In the genomic region with DNA sequence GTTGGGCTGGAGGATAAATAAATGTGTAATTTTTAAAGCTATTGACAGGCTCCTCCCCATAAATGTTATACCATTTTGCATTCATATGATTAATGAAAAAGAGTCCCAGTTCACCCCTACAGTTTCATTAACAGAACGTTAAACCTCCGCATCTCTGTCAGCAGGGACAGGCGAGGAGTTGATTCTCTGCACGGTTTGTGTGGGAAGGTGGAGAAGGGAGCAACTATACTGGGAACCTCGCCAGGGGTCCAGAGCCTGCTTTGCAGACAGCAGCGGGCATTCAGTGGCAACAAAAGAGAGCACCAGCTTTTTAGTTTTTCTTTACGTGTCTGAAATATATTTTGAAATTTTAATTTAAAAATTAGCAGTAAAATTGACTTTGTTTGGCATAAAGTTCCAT, we compare ENCODE assay signal across 19 cellular contexts.
A peak's percentile ranks its signal among the peaks of the same experiment; 100 is the strongest.
DNase-seq lines count a peak whose midpoint lies in the region; ATAC-seq and TF ChIP-seq lines count a peak whose summit lies in the region.
"Had no signal": no experiment of that assay in that cellular context is flagged by ENCODE, and none has a peak within 500 bp of the region (broad histone marks: within the 10 kb centered on the region; RNA-seq: fewer than 3 reads in every experiment).

No MANE protein-coding gene starts in this region.

- peaks cover 5% of the 10 kb centered on the region for H3K27me3 Mint-ChIP-seq in GM23338 (ENCODE audit: insufficient read depth, low read depth, poor library complexity)
- H3K27me3 Mint-ChIP-seq in WTC11 (ENCODE audit: low read depth), result peaks cover 20% of the 10 kb centered on the region
- H3K27me3 Mint-ChIP-seq in activated T-cell treated with anti-CD3 and anti-CD28 coated beads, Interleukin-2, amount 50 U/mL, for 24 hours, result peaks cover 26% of the 10 kb centered on the region
- H3K27me3 Mint-ChIP-seq: B cell had no signal

- no peaks in the 10 kb centered on the region for H4K20me1 ChIP-seq in SK-N-SH (ENCODE audit: insufficient read depth)
- H4K20me1 ChIP-seq in GM23338 (replicated peaks; ENCODE audit: insufficient read depth), result no peaks in the 10 kb centered on the region

- H3K9me2 ChIP-seq in SK-N-SH (no peaks in the 10 kb centered on the region), GM23338 (ENCODE audit: insufficient read depth) (no peaks in the 10 kb centered on the region)

- no peaks in the 10 kb centered on the region; the same call in 1 of the 2 replicates for H3K27me3 ChIP-seq in SK-N-SH (ENCODE audit: insufficient read depth)
- no peaks in the 10 kb centered on the region for H3K27me3 ChIP-seq in GM23338 (ENCODE audit: insufficient read depth)

- CTCF ChIA-PET in SK-N-SH (lab: Yijun Ruan, JAX), result interaction anchor here (0.8 to 1.5 kb wide), 6 partner anchors 10 to 349 kb away, joined by 3 to 6 read pairs (median 3); no protein-coding TSS in a partner anchor
- CTCF ChIA-PET in WTC11 (lab: Charles Lee), result no interaction called here

- H3F3A ChIP-seq in SK-N-SH (replicated peaks; ENCODE audit: insufficient read depth) (no peaks in the 10 kb centered on the region), GM23338 (replicated peaks; ENCODE audit: low read depth) (no peaks in the 10 kb centered on the region)

- no peak overlapping the region for H3K27ac ChIP-seq in SK-N-SH (ENCODE audit: low read depth in 2 of 2, low read length in 1 of 2)
- H3K27ac ChIP-seq in GM23338 (ENCODE audit: low read depth), result no peak overlapping the region

- H3K36me3 ChIP-seq in SK-N-SH (replicated peaks in 1 of 2; ENCODE audit: control insufficient read depth in 1 of 2, insufficient read depth in 2 of 2, low read length in 1 of 2), result no peaks in the 10 kb centered on the region
- H3K36me3 ChIP-seq in GM23338 (ENCODE audit: insufficient read depth), result no peaks in the 10 kb centered on the region

- H3K4me1 ChIP-seq in SK-N-SH (ENCODE audit: control insufficient read depth in 1 of 2, insufficient read depth in 2 of 2, low read depth in 1 of 2, low read length in 1 of 2), result no peaks in the 10 kb centered on the region; a peak in 1 of 4 replicates
- peaks cover 11% of the 10 kb centered on the region for H3K4me1 ChIP-seq in GM23338 (ENCODE audit: insufficient read depth)

- no peak overlapping the region for H3K9ac ChIP-seq in SK-N-SH

- no peaks in the 10 kb centered on the region for H3K9me3 ChIP-seq in SK-N-SH

- H3K4me2 ChIP-seq in SK-N-SH (no peak overlapping the region), GM23338 (no peak overlapping the region; the same call in 1 of the 2 replicates)

- no peak for TF ChIP-seq CTCF in SK-N-SH (IDR thresholded peaks at IDR 0.05)
- no peak for TF ChIP-seq CTCF in GM23338 (conservative IDR thresholded peaks at IDR 0.05; ENCODE audit: low read depth in 2 of 2)
- TF ChIP-seq CTCF in WTC11 (IDR thresholded peaks at IDR 0.05), result no peak

- DNase-seq in SK-N-SH, result peak; percentile 21
- DNase-seq in GM23338 (ENCODE audit: low spot score), result peak; percentile 20
- DNase-seq in WTC11 (ENCODE audit: low spot score), result no peak
- DNase-seq in retina, result no peak
- no peak for DNase-seq in activated T-cell treated with anti-CD3 and anti-CD28 coated beads, Interleukin-2, amount 50 U/mL, for 24 hours
- no peak for DNase-seq in NCI-H2107 (lab: John Stamatoyannopoulos, UW)
- DNase-seq: C1 segment of cervical spinal cord; CD4-positive, CD25-positive, alpha-beta regulatory T cell; CD8-positive, alpha-beta memory T cell; COR-L47; DMS153; DMS79; GF-D8; GOT3; H7; IMR-90 had no signal

- no peak for ATAC-seq in SK-N-SH treated with all-trans-retinoic acid at 6 μM for 48 hours
- peak; percentile 82 for ATAC-seq in GM23338
- ATAC-seq in WTC11, result peak; percentile 39; the same call in 1 of the 2 replicates
- ATAC-seq: HCT116 had no signal

- WGBS in SK-N-SH (ENCODE audit: low lambda C conversion rate), result 23% methylated on average over 7 of the region's 7 CpGs

- H3K9me3 Mint-ChIP-seq in GM23338 (no peaks in the 10 kb centered on the region), WTC11 (peaks cover 5% of the 10 kb centered on the region; the same call in 1 of the 2 replicates)
- H3K9me3 Mint-ChIP-seq in activated T-cell treated with anti-CD3 and anti-CD28 coated beads, Interleukin-2, amount 50 U/mL, for 24 hours, result no peaks in the 10 kb centered on the region
- H3K9me3 Mint-ChIP-seq: CD8-positive, alpha-beta memory T cell had no signal

- H3K36me3 Mint-ChIP-seq in GM23338 (ENCODE audit: low read depth) (no peaks in the 10 kb centered on the region), WTC11 (no peaks in the 10 kb centered on the region)
- H3K36me3 Mint-ChIP-seq in activated T-cell treated with anti-CD3 and anti-CD28 coated beads, Interleukin-2, amount 50 U/mL, for 24 hours (ENCODE audit: low read depth), result peaks cover 3% of the 10 kb centered on the region
- H3K36me3 Mint-ChIP-seq: CD4-positive, CD25-positive, alpha-beta regulatory T cell; CD8-positive, alpha-beta memory T cell had no signal

- POLR2A ChIA-PET in SK-N-SH (lab: Yijun Ruan, JAX) (no interaction called here), WTC11 (lab: Charles Lee) (no interaction called here)

- peaks cover 18% of the 10 kb centered on the region for H3K4me1 Mint-ChIP-seq in GM23338
- H3K4me1 Mint-ChIP-seq in WTC11, result 0 out of 2 replicates have a peak, but pooled peaks cover 3% of the 10 kb centered on the region
- H3K4me1 Mint-ChIP-seq in activated T-cell treated with anti-CD3 and anti-CD28 coated beads, Interleukin-2, amount 50 U/mL, for 24 hours (ENCODE audit: low read depth), result no peaks in the 10 kb centered on the region
- H3K4me1 Mint-ChIP-seq: B cell; CD8-positive, alpha-beta memory T cell had no signal

- TF ChIP-seq EP300 in SK-N-SH (IDR thresholded peaks at IDR 0.05; ENCODE audit: borderline replicate concordance in 1 of 2, low read depth in 1 of 2, low read length in 1 of 2), result no peak

- H2AFZ ChIP-seq in SK-N-SH (ENCODE audit: low read depth), result no peak overlapping the region
- no peak overlapping the region; the same call in 1 of the 2 replicates for H2AFZ ChIP-seq in GM23338

- H3K27ac Mint-ChIP-seq in GM23338, result no peak overlapping the region
- no peak overlapping the region for H3K27ac Mint-ChIP-seq in WTC11
- H3K27ac Mint-ChIP-seq in activated T-cell treated with anti-CD3 and anti-CD28 coated beads, Interleukin-2, amount 50 U/mL, for 24 hours, result no peak overlapping the region
- H3K27ac Mint-ChIP-seq: B cell; CD4-positive, CD25-positive, alpha-beta regulatory T cell; CD8-positive, alpha-beta memory T cell had no signal

- H3K4me3 Mint-ChIP-seq in GM23338, result no peak overlapping the region
- no peak overlapping the region for H3K4me3 Mint-ChIP-seq in WTC11
- H3K4me3 Mint-ChIP-seq in activated T-cell treated with anti-CD3 and anti-CD28 coated beads, Interleukin-2, amount 50 U/mL, for 24 hours, result no peak overlapping the region
- H3K4me3 Mint-ChIP-seq: B cell; CD4-positive, CD25-positive, alpha-beta regulatory T cell; CD8-positive, alpha-beta memory T cell had no signal

- no peak for TF ChIP-seq RAD21 in SK-N-SH (IDR thresholded peaks at IDR 0.05; ENCODE audit: low read length)

- H3K79me2 ChIP-seq in SK-N-SH (ENCODE audit: insufficient read depth) (no peaks in the 10 kb centered on the region), GM23338 (replicated peaks; ENCODE audit: insufficient read depth) (no peaks in the 10 kb centered on the region)

- H3K4me3 ChIP-seq in SK-N-SH (ENCODE audit: low read depth in 2 of 2, low read length in 1 of 2) (no peak overlapping the region), GM23338 (no peak overlapping the region)

TF ChIP-seq in SK-N-SH, 30 proteins besides CTCF, POLR2A, EP300 and RAD21 (continues in another document):
- TF ChIP-seq ELF1 (IDR thresholded peaks at IDR 0.05) (no peak), MEF2A (IDR thresholded peaks at IDR 0.05; ENCODE audit: borderline replicate concordance, low read depth) (no peak), NRF1 (IDR thresholded peaks at IDR 0.05; ENCODE audit: low read depth, low read length) (no peak), POLR2AphosphoS5 (IDR thresholded peaks at IDR 0.05; ENCODE audit: low read depth, low read length) (no peak), NFIC (IDR thresholded peaks at IDR 0.05; ENCODE audit: borderline replicate concordance) (no peak), FOXJ3 (CRISPR knock-in tag; IDR thresholded peaks at IDR 0.05) (no peak), GABPA (IDR thresholded peaks at IDR 0.05; ENCODE audit: low read depth) (no peak), FOXM1 (IDR thresholded peaks at IDR 0.05; ENCODE audit: low read depth) (no peak)

TF ChIP-seq in SK-N-SH treated with all-trans-retinoic acid at 6 μM for 48 hours, 23 proteins besides CTCF, POLR2A, EP300 and RAD21 (continues in another document):
- no peak for TF ChIP-seq ZNF8 (CRISPR knock-in tag; IDR thresholded peaks at IDR 0.05)
- no peak for TF ChIP-seq BACH2 (CRISPR knock-in tag; IDR thresholded peaks at IDR 0.05; ENCODE audit: borderline replicate concordance)
- TF ChIP-seq TCF4 (CRISPR knock-in tag; IDR thresholded peaks at IDR 0.05; ENCODE audit: borderline replicate concordance), result no peak
- no peak for TF ChIP-seq SNAI2 (CRISPR knock-in tag; IDR thresholded peaks at IDR 0.05)

TF ChIP-seq in WTC11, 78 proteins besides CTCF, POLR2A, EP300 and RAD21 (continues in another document):
- no peak for TF ChIP-seq CBFB (CRISPR knock-in tag; IDR thresholded peaks at IDR 0.05; ENCODE audit: low read depth)
- TF ChIP-seq, protein P1, sequence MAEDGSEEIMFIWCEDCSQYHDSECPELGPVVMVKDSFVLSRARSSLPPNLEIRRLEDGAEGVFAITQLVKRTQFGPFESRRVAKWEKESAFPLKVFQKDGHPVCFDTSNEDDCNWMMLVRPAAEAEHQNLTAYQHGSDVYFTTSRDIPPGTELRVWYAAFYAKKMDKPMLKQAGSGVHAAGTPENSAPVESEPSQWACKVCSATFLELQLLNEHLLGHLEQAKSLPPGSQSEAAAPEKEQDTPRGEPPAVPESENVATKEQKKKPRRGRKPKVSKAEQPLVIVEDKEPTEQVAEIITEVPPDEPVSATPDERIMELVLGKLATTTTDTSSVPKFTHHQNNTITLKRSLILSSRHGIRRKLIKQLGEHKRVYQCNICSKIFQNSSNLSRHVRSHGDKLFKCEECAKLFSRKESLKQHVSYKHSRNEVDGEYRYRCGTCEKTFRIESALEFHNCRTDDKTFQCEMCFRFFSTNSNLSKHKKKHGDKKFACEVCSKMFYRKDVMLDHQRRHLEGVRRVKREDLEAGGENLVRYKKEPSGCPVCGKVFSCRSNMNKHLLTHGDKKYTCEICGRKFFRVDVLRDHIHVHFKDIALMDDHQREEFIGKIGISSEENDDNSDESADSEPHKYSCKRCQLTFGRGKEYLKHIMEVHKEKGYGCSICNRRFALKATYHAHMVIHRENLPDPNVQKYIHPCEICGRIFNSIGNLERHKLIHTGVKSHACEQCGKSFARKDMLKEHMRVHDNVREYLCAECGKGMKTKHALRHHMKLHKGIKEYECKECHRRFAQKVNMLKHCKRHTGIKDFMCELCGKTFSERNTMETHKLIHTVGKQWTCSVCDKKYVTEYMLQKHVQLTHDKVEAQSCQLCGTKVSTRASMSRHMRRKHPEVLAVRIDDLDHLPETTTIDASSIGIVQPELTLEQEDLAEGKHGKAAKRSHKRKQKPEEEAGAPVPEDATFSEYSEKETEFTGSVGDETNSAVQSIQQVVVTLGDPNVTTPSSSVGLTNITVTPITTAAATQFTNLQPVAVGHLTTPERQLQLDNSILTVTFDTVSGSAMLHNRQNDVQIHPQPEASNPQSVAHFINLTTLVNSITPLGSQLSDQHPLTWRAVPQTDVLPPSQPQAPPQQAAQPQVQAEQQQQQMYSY (CRISPR knock-in tag; IDR thresholded peaks at IDR 0.05), result no peak
- no peak for TF ChIP-seq GRHL2 (CRISPR knock-in tag; IDR thresholded peaks at IDR 0.05; ENCODE audit: insufficient replicate concordance, severe bottlenecking)
- no peak for TF ChIP-seq ZNF416 (CRISPR knock-in tag; IDR thresholded peaks at IDR 0.05)

Comparison
In these comparisons a context has a peak if more than half of its experiments do, and no peak if none do; other contexts are left out.
1. DNase-seq: peak in SK-N-SH (single experiment) and GM23338 (single experiment); none in WTC11 (single experiment), retina (single experiment), activated T-cell treated with anti-CD3 and anti-CD28 coated beads, Interleukin-2, amount 50 U/mL, for 24 hours (single experiment) and NCI-H2107 (single experiment).